22 cellular contexts compared by ENCODE assay signal in genomic region chr17:37322106-37322505, GRCh38. TPM values are rescaled to one million over a fixed set of nuclear protein-coding genes. Genes with fewer than 3 reads are reported as not detected.
A peak's percentile ranks its signal among the peaks of the same experiment; 100 is the strongest.
DNase-seq lines count a peak whose midpoint lies in the region; ATAC-seq, FAIRE-seq and TF ChIP-seq lines count a peak whose summit lies in the region.
"Had no signal": no experiment of that assay in that cellular context is flagged by ENCODE, and none has a peak within 500 bp of the region (broad histone marks: within the 10 kb centered on the region; RNA-seq: fewer than 3 reads in every experiment).

No MANE protein-coding gene starts in this region.

- no peak for FAIRE-seq in kidney (lab: Jason Lieb, UNC)
- FAIRE-seq: GM19239, H1, HepG2 had no signal

- no peaks in the 10 kb centered on the region; the same call in 1 of the 2 replicates for H3K79me2 ChIP-seq in OCI-LY7 (ENCODE audit: insufficient read depth, low read depth, low read length)

- no peaks in the 10 kb centered on the region for H4K20me1 ChIP-seq in OCI-LY7 (ENCODE audit: insufficient read depth, low read length)

- H3K27me3 Mint-ChIP-seq in brain (no peaks in the 10 kb centered on the region), nephron progenitor cell (ENCODE audit: low read depth, poor library complexity) (no peaks in the 10 kb centered on the region)
- no peaks in the 10 kb centered on the region for H3K27me3 Mint-ChIP-seq in activated CD8-positive, alpha-beta T cell treated with anti-CD3 and anti-CD28 coated beads, Interleukin-2, amount 10 ng/mL, durations not matched to agents 7 days and 5 days (ENCODE audit: low read depth)
- H3K27me3 Mint-ChIP-seq: IgD-negative memory B cell had no signal

- H3K36me3 Mint-ChIP-seq in brain (peaks cover 44% of the 10 kb centered on the region), nephron progenitor cell (ENCODE audit: low read depth) (peaks cover 58% of the 10 kb centered on the region)
- peaks cover 24% of the 10 kb centered on the region for H3K36me3 Mint-ChIP-seq in activated CD8-positive, alpha-beta T cell treated with anti-CD3 and anti-CD28 coated beads, Interleukin-2, amount 10 ng/mL, durations not matched to agents 7 days and 5 days (ENCODE audit: low read depth)

- ATAC-seq in activated CD8-positive, alpha-beta T cell treated with anti-CD3 and anti-CD28 coated beads, Interleukin-2, amount 10 ng/mL, durations not matched to agents 7 days and 5 days: no peak
- no peak for ATAC-seq in GM18907 (IDR thresholded peaks at IDR 0.05; ENCODE audit: unreplicated experiment)
- ATAC-seq: CD8-positive, alpha-beta T cell; HCT116; HepG2 had no signal

- POLR2A ChIA-PET in OCI-LY7 (lab: Charles Lee): no interaction called here
- POLR2A ChIA-PET in activated CD8-positive, alpha-beta T cell treated with anti-CD3 and anti-CD28 coated beads, Interleukin-2, amount 10 ng/mL, durations not matched to agents 7 days and 5 days (lab: Charles Lee): no interaction called here

- TSS peak; percentile 10 for BruUV-seq in OCI-LY7 (replicated peaks; lab: Mats Ljungman, UMichigan)

- no peaks in the 10 kb centered on the region for H3K9me2 ChIP-seq in OCI-LY7 (ENCODE audit: insufficient read depth, low read length)

- H3K9ac ChIP-seq in kidney (ENCODE audit: low read length in 2 of 2): no peak overlapping the region
- H3K9ac ChIP-seq: BLaER1 had no signal

- peaks cover 15% of the 10 kb centered on the region for H3K4me1 Mint-ChIP-seq in brain
- H3K4me1 Mint-ChIP-seq in nephron progenitor cell: no peaks in the 10 kb centered on the region
- no peaks in the 10 kb centered on the region for H3K4me1 Mint-ChIP-seq in activated CD8-positive, alpha-beta T cell treated with anti-CD3 and anti-CD28 coated beads, Interleukin-2, amount 10 ng/mL, durations not matched to agents 7 days and 5 days (ENCODE audit: low read depth)

- CTCF ChIA-PET in OCI-LY7 (lab: Charles Lee; ENCODE audit: unreplicated experiment): no interaction called here
- CTCF ChIA-PET in activated CD8-positive, alpha-beta T cell treated with anti-CD3 and anti-CD28 coated beads, Interleukin-2, amount 10 ng/mL, durations not matched to agents 7 days and 5 days (lab: Charles Lee): interaction anchor here (0.7 kb wide), 1 partner anchor 51 kb away, joined by 3 read pairs; no protein-coding TSS in a partner anchor

- intact Hi-C loops in OCI-LY7 (cut with micrococcal nuclease; ENCODE audit: unreplicated experiment): no loop called here
- intact Hi-C loops in kidney (cut with DNase I): no loop called here

- no peak for TF ChIP-seq CTCF in OCI-LY7 (conservative IDR thresholded peaks at IDR 0.05; ENCODE audit: low read length)
- TF ChIP-seq CTCF in brain (conservative IDR thresholded peaks at IDR 0.05): no peak
- TF ChIP-seq CTCF in nephron progenitor cell (IDR thresholded peaks at IDR 0.05): no peak
- TF ChIP-seq CTCF in kidney (IDR thresholded peaks at IDR 0.05; ENCODE audit: borderline replicate concordance, extremely low read depth, insufficient read depth): no peak

- no peak overlapping the region for H2AFZ ChIP-seq in OCI-LY7 (ENCODE audit: low read length)

- peaks cover 66% of the 10 kb centered on the region for H3K36me3 ChIP-seq in OCI-LY7 (ENCODE audit: insufficient read depth, low read length)
- no peaks in the 10 kb centered on the region for H3K36me3 ChIP-seq in kidney (ENCODE audit: control insufficient read depth in 1 of 2, insufficient read depth in 2 of 2, low read length in 2 of 2)

- DNase-seq in NCI-H2171 treated with DMSO at 0.1 percent for 48 hours (lab: John Stamatoyannopoulos, UW) (peak; percentile 22), NCI-H2171 (lab: John Stamatoyannopoulos, UW) (no peak), OCI-LY7 (ENCODE audit: low spot score) (no peak), nephron progenitor cell (no peak), kidney (no peak)
- no peak for DNase-seq in activated CD8-positive, alpha-beta T cell treated with anti-CD3 and anti-CD28 coated beads, Interleukin-2, amount 10 ng/mL, durations not matched to agents 7 days and 5 days
- DNase-seq: 8988T; Calu3; CD8-positive, alpha-beta T cell; DMS79 treated with DMSO at 0.1 percent for 48 hours; GF-D8; HFFc6 had no signal

- H3K9me3 ChIP-seq in OCI-LY7 (ENCODE audit: low read length): no peaks in the 10 kb centered on the region
- no peaks in the 10 kb centered on the region for H3K9me3 ChIP-seq in kidney (ENCODE audit: control insufficient read depth in 1 of 2, low read length in 2 of 2)
- H3K9me3 ChIP-seq: BLaER1 had no signal

- no peak overlapping the region for H3K4me2 ChIP-seq in OCI-LY7 (ENCODE audit: low read length)
- H3K4me2 ChIP-seq: BLaER1 had no signal

- H3K4me3 Mint-ChIP-seq in brain: no peak overlapping the region
- no peak overlapping the region for H3K4me3 Mint-ChIP-seq in nephron progenitor cell
- no peak overlapping the region for H3K4me3 Mint-ChIP-seq in activated CD8-positive, alpha-beta T cell treated with anti-CD3 and anti-CD28 coated beads, Interleukin-2, amount 10 ng/mL, durations not matched to agents 7 days and 5 days
- H3K4me3 Mint-ChIP-seq: CD8-positive, alpha-beta T cell; HFFc6; IgD-negative memory B cell had no signal

- H3K4me3 ChIP-seq in OCI-LY7 (ENCODE audit: low read depth, low read length, poor library complexity, severe bottlenecking) (no peak overlapping the region), kidney (ENCODE audit: low read length in 2 of 2) (no peak overlapping the region)
- H3K4me3 ChIP-seq: BLaER1 had no signal

- peak overlapping the region in 4 of 5 experiments; percentile 72 to 88 (median 84) for H3K27ac Mint-ChIP-seq in brain
- peak overlapping the region; percentile 84 for H3K27ac Mint-ChIP-seq in nephron progenitor cell
- no peak overlapping the region for H3K27ac Mint-ChIP-seq in activated CD8-positive, alpha-beta T cell treated with anti-CD3 and anti-CD28 coated beads, Interleukin-2, amount 10 ng/mL, durations not matched to agents 7 days and 5 days
- H3K27ac Mint-ChIP-seq: CD8-positive, alpha-beta T cell; HFFc6; IgD-negative memory B cell had no signal

- H3K27ac ChIP-seq in OCI-LY7 (ENCODE audit: low read depth, low read length, poor library complexity, severe bottlenecking) (no peak overlapping the region), kidney (ENCODE audit: low read depth in 2 of 2, low read length in 2 of 2) (no peak overlapping the region)
- H3K27ac ChIP-seq: BLaER1 had no signal

- H3K4me1 ChIP-seq in OCI-LY7 (ENCODE audit: insufficient read depth, low read length, poor library complexity, severe bottlenecking) (no peaks in the 10 kb centered on the region), kidney (ENCODE audit: control insufficient read depth in 1 of 2, insufficient read depth in 1 of 2, low read depth in 1 of 2, low read length in 2 of 2) (no peaks in the 10 kb centered on the region)
- H3K4me1 ChIP-seq: BLaER1 had no signal

- no peaks in the 10 kb centered on the region for H3K9me3 Mint-ChIP-seq in brain
- no peaks in the 10 kb centered on the region for H3K9me3 Mint-ChIP-seq in nephron progenitor cell
- no peaks in the 10 kb centered on the region for H3K9me3 Mint-ChIP-seq in activated CD8-positive, alpha-beta T cell treated with anti-CD3 and anti-CD28 coated beads, Interleukin-2, amount 10 ng/mL, durations not matched to agents 7 days and 5 days (ENCODE audit: insufficient read depth)
- H3K9me3 Mint-ChIP-seq: CD8-positive, alpha-beta T cell; HFFc6; IgD-negative memory B cell had no signal

RNA-seq across cellular contexts. Expression of gene C17orf78, which starts 53.7 kb away (rescaled TPM):
- not detected in 2 replicates for total RNA-seq in OCI-LY7 (2014; rRNA removed; shearing (Covaris generic))
- total RNA-seq in OCI-LY7 (2022) (not detected in 2 replicates), kidney (not detected)
- polyA plus RNA-seq in brain (ENCODE audit: insufficient read depth, low read depth, low replicate concordance) (not detected), kidney (ENCODE audit: insufficient read depth, low read depth, low replicate concordance) (not detected)
- total RNA-seq in activated CD8-positive, alpha-beta T cell treated with anti-CD3 and anti-CD28 coated beads, Interleukin-2, amount 10 ng/mL, durations not matched to agents 7 days and 5 days: not detected
- total RNA-seq: A673; Calu3; CD8-positive, alpha-beta T cell; H1; HepG2; HFFc6 had no signal
- polyA plus RNA-seq: AG04450, H1, HepG2, IgD-negative memory B cell had no signal
